ENCODE assay signal across 8 cellular contexts in genomic region chr3:196631655-196632032, GRCh38. TPM values are rescaled to one million over a fixed set of nuclear protein-coding genes. Genes with fewer than 3 reads are reported as not detected.
DNase-seq lines count a peak whose midpoint lies in the region; ATAC-seq and TF ChIP-seq lines count a peak whose summit lies in the region.

No MANE protein-coding gene starts in this region.

- no peak overlapping the region; the same call in 1 of the 2 replicates for H3K9ac ChIP-seq in IMR-90 (ENCODE audit: low read depth, low read length)

- H3K36me3 ChIP-seq in IMR-90 (ENCODE audit: control insufficient read depth, insufficient read depth, low read length) (no peaks in the 10 kb centered on the region), right lobe of liver (no peaks in the 10 kb centered on the region), upper lobe of right lung (no peaks in the 10 kb centered on the region)

- H2AK5ac ChIP-seq in IMR-90 (ENCODE audit: low read depth, low read length): no peak overlapping the region; the same call in 1 of the 2 replicates

- ATAC-seq in IMR-90 (ENCODE audit: low read depth) (no peak), right lobe of liver (no peak), upper lobe of right lung (no peak), HG03439 (IDR thresholded peaks at IDR 0.05; ENCODE audit: unreplicated experiment) (no peak)

- POLR2A ChIA-PET in IMR-90 (lab: Charles Lee; ENCODE audit: unreplicated experiment): no interaction called here

- no peak overlapping the region for H2BK120ac ChIP-seq in IMR-90 (ENCODE audit: low read depth, low read length)

- peak overlapping the region; percentile 89 to 99 for H3K4me3 Mint-ChIP-seq in CD14-positive monocyte

- peak overlapping the region; percentile 96 for H2AFZ ChIP-seq in IMR-90 (replicated peaks; ENCODE audit: low read length, poor library complexity)

- no peak overlapping the region for H4K91ac ChIP-seq in IMR-90 (ENCODE audit: insufficient read depth, low read depth, low read length)

- in situ Hi-C loops in IMR-90 (cut with MboI; ENCODE audit: low sequenced_read_pairs): no loop called here

- TF ChIP-seq POLR2A in IMR-90 (IDR thresholded peaks at IDR 0.05; ENCODE audit: low read depth, low read length) (no peak), right lobe of liver (IDR thresholded peaks at IDR 0.05) (no peak)

- TF ChIP-seq CTCF in CD14-positive monocyte (IDR thresholded peaks at IDR 0.05): no peak
- no peak for TF ChIP-seq CTCF in IMR-90 (conservative IDR thresholded peaks at IDR 0.05; ENCODE audit: low read depth, low read length)
- TF ChIP-seq CTCF in right lobe of liver (IDR thresholded peaks at IDR 0.05): no peak
- no peak for TF ChIP-seq CTCF in upper lobe of right lung (IDR thresholded peaks at IDR 0.05)

- peak overlapping the region; percentile 96 to 98 (median 98) for H3K27ac Mint-ChIP-seq in CD14-positive monocyte

- no peak overlapping the region for H2BK20ac ChIP-seq in IMR-90 (ENCODE audit: low read depth, low read length)

- WGBS in IMR-90 (ENCODE audit: extremely low coverage in 2 of 2, insufficient read length in 1 of 2), 2 experiments: no CpG with 5 or more reads among the region's 5 CpGs
- 44% methylated on average over 5 of the region's 5 CpGs for WGBS in right lobe of liver (ENCODE audit: insufficient coverage, low coverage, low lambda C conversion rate, missing lambda C conversion rate)

- intact Hi-C loops in CD14-positive monocyte (cut with micrococcal nuclease) (loop anchor here in 1 of 2 donors (1.0 to 10.0 kb wide), 2 partner anchors 10 to 727 kb away; partner anchors contain the start of gene TNK2), IMR-90 (cut with micrococcal nuclease) (no loop called here), right lobe of liver (cut with DNase I) (no loop called here), upper lobe of right lung (cut with DNase I) (no loop called here)

- peaks cover 0 to 3% (median 0%) of the 10 kb centered on the region in 3 donors for H3K27me3 Mint-ChIP-seq in CD14-positive monocyte (ENCODE audit: low read depth in 3 of 3)

- H3K27me3 ChIP-seq in IMR-90 (ENCODE audit: control insufficient read depth, insufficient read depth, low read length): peaks cover 11% of the 10 kb centered on the region
- H3K27me3 ChIP-seq in right lobe of liver: no peaks in the 10 kb centered on the region
- H3K27me3 ChIP-seq in upper lobe of right lung: no peaks in the 10 kb centered on the region

- H3K4me3 ChIP-seq in IMR-90 (ENCODE audit: insufficient read depth, low read depth, low read length) (peak overlapping the region; percentile 71), right lobe of liver (peak overlapping the region; percentile 67 to 85 (median 77)), upper lobe of right lung (peak overlapping the region; percentile 66)

- H3K79me1 ChIP-seq in IMR-90 (ENCODE audit: low read depth in 1 of 2, low read length in 2 of 2): no peaks in the 10 kb centered on the region

- H2AK9ac ChIP-seq in IMR-90 (replicated peaks; ENCODE audit: low read depth, low read length, poor library complexity): no peak overlapping the region

- peak overlapping the region; percentile 14; the same call in 1 of the 2 replicates for H3K23ac ChIP-seq in IMR-90 (ENCODE audit: low read depth, low read length)

- peaks cover 0 to 2% (median 0%) of the 10 kb centered on the region in 7 donors for H3K9me3 Mint-ChIP-seq in CD14-positive monocyte

- H4K5ac ChIP-seq in IMR-90 (ENCODE audit: low read depth, low read length): peak overlapping the region; percentile 76; the same call in 1 of the 2 replicates

- H4K8ac ChIP-seq in IMR-90 (ENCODE audit: low read depth in 2 of 2, low read length in 2 of 2): peak overlapping the region; percentile 79 to 93

- no peak overlapping the region for H2BK15ac ChIP-seq in IMR-90 (ENCODE audit: low read depth, low read length)

- no peaks in the 10 kb centered on the region for H4K20me1 ChIP-seq in IMR-90 (ENCODE audit: insufficient read depth, low read length)

- CTCF ChIA-PET in IMR-90 (lab: Yijun Ruan, JAX): interaction anchor here (1.0 kb wide), 1 partner anchor 53 kb away, joined by 3 read pairs; no protein-coding TSS in a partner anchor

- peaks cover 4% of the 10 kb centered on the region; the same call in 1 of the 2 replicates for H3K9me1 ChIP-seq in IMR-90 (ENCODE audit: insufficient read depth, low read length)

- peak overlapping the region; percentile 84; the same call in 1 of the 2 replicates for H3K4me2 ChIP-seq in IMR-90 (ENCODE audit: low read depth, low read length)

- no TSS peak for BruUV-seq in IMR-90 (replicated peaks; lab: Mats Ljungman, UMichigan)

- H3K18ac ChIP-seq in IMR-90 (ENCODE audit: low read depth, low read length): no peak overlapping the region

- H3K4ac ChIP-seq in IMR-90 (ENCODE audit: low read depth, low read length): peak overlapping the region; percentile 42; the same call in 1 of the 2 replicates

- H3K4me1 Mint-ChIP-seq in CD14-positive monocyte: peaks cover 71% of the 10 kb centered on the region

- H3K27ac ChIP-seq in IMR-90 (ENCODE audit: insufficient read depth, low read length) (no peak overlapping the region; the same call in 1 of the 2 replicates), angular gyrus (ENCODE audit: low read depth, low read length) (peak overlapping the region; percentile 71), right lobe of liver (peak overlapping the region in 2 of 3 donors; percentile 60 to 76), upper lobe of right lung (peak overlapping the region; percentile 88)

- peaks cover 2 to 7% of the 10 kb centered on the region in 2 donors for H3K36me3 Mint-ChIP-seq in CD14-positive monocyte

- H3K14ac ChIP-seq in IMR-90 (replicated peaks; ENCODE audit: low read depth, low read length): peak overlapping the region; percentile 88; the same call in 1 of the 2 replicates

- H3K4me1 ChIP-seq in IMR-90 (ENCODE audit: control insufficient read depth, insufficient read depth, low read length): peaks cover 2% of the 10 kb centered on the region; the same call in 1 of the 2 replicates
- no peaks in the 10 kb centered on the region for H3K4me1 ChIP-seq in right lobe of liver
- H3K4me1 ChIP-seq in upper lobe of right lung: peaks cover 17% of the 10 kb centered on the region

- H3K56ac ChIP-seq in IMR-90 (ENCODE audit: extremely low read depth, insufficient read depth, low read length): no peak overlapping the region; the same call in 1 of the 2 replicates

- no peak for DNase-seq in CD14-positive monocyte (ENCODE audit: low spot score)
- no peak for DNase-seq in IMR-90
- no peak for DNase-seq in right lobe of liver
- no peak for DNase-seq in upper lobe of right lung
- DNase-seq in superior temporal gyrus (ENCODE audit: extremely low spot score): no peak
- no peak for DNase-seq in foreskin melanocyte

- no peaks in the 10 kb centered on the region for H3K9me3 ChIP-seq in IMR-90 (ENCODE audit: control insufficient read depth, insufficient read depth, low read length)
- no peaks in the 10 kb centered on the region for H3K9me3 ChIP-seq in right lobe of liver
- no peaks in the 10 kb centered on the region for H3K9me3 ChIP-seq in upper lobe of right lung

- TF ChIP-seq RAD21 in IMR-90 (IDR thresholded peaks at IDR 0.05; ENCODE audit: low read length): no peak

- H2BK5ac ChIP-seq in IMR-90 (ENCODE audit: low read depth, low read length, poor library complexity, severe bottlenecking): no peak overlapping the region

- dilution Hi-C loops in IMR-90 (cut with HindIII; ENCODE audit: low sequenced_read_pairs, unreplicated experiment): no loop called here

TF ChIP-seq in IMR-90, 13 proteins besides CTCF, POLR2A, EP300 and RAD21:
- TF ChIP-seq MXI1 (IDR thresholded peaks at IDR 0.05; ENCODE audit: borderline replicate concordance, low read depth, low read length) (no peak), USF2 (IDR thresholded peaks at IDR 0.05; ENCODE audit: low read depth, low read length) (no peak), RFX5 (IDR thresholded peaks at IDR 0.05; ENCODE audit: low read depth, low read length) (no peak), SMC3 (IDR thresholded peaks at IDR 0.05; ENCODE audit: low read depth, low read length) (no peak), CEBPB (IDR thresholded peaks at IDR 0.05; ENCODE audit: low read depth, low read length) (no peak), CHD1 (IDR thresholded peaks at IDR 0.05; ENCODE audit: low read depth, low read length) (no peak), MAFK (IDR thresholded peaks at IDR 0.05; ENCODE audit: low read depth, low read length) (no peak), FOS (IDR thresholded peaks at IDR 0.05; ENCODE audit: low read depth, low read length) (no peak), MAZ (IDR thresholded peaks at IDR 0.05; ENCODE audit: borderline replicate concordance, low read depth, low read length) (no peak), NFE2L2 (IDR thresholded peaks at IDR 0.05; ENCODE audit: low read depth, low read length) (no peak), BHLHE40 (IDR thresholded peaks at IDR 0.05; ENCODE audit: low read depth, low read length) (no peak), RCOR1 (IDR thresholded peaks at IDR 0.05; ENCODE audit: insufficient replicate concordance, low read length) (no peak)
- TF ChIP-seq, protein P1, sequence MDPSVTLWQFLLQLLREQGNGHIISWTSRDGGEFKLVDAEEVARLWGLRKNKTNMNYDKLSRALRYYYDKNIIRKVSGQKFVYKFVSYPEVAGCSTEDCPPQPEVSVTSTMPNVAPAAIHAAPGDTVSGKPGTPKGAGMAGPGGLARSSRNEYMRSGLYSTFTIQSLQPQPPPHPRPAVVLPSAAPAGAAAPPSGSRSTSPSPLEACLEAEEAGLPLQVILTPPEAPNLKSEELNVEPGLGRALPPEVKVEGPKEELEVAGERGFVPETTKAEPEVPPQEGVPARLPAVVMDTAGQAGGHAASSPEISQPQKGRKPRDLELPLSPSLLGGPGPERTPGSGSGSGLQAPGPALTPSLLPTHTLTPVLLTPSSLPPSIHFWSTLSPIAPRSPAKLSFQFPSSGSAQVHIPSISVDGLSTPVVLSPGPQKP (IDR thresholded peaks at IDR 0.05; ENCODE audit: borderline replicate concordance, low read depth, low read length): no peak

RNA-seq across cellular contexts. Expression of gene NRROS, which starts 7.8 kb away (rescaled TPM):
- 1 to 10 TPM; 5.9 to 7.5 TPM for polyA plus RNA-seq in CD14-positive monocyte
- total RNA-seq in IMR-90 (2012; rRNA removed): under 0.01 TPM in 1 of 2 replicates, not detected in the other
- 0.10 and 0.16 TPM in 2 replicates for polyA plus RNA-seq in IMR-90 (2012; rRNA removed)
- 0.04 and 0.15 TPM in 2 replicates for polyA plus RNA-seq in IMR-90 (2012; cell fraction: cytosol; rRNA removed)
- 0.07 and 0.22 TPM in 2 replicates for polyA plus RNA-seq in IMR-90 (2012; cell fraction: nucleus; rRNA removed; ENCODE audit: low replicate concordance)
- total RNA-seq in right lobe of liver: 1 to 10 TPM; 1.2 to 4.0 (median 2.1) TPM
- total RNA-seq in upper lobe of right lung: 19.5 TPM
